In genomic region chr2:158670292-158670691, GRCh38 we compare ENCODE assay signal across 17 cellular contexts.
DNase-seq lines count a peak whose midpoint lies in the region; ATAC-seq and TF ChIP-seq lines count a peak whose summit lies in the region.
"Had no signal": no experiment of that assay in that cellular context is flagged by ENCODE, and none has a peak within 500 bp of the region (broad histone marks: within the 10 kb centered on the region; RNA-seq: fewer than 3 reads in every experiment).

No MANE protein-coding gene starts in this region.

- H3K27ac Mint-ChIP-seq in T-helper 17 cell = peak overlapping the region; percentile 21
- H3K27ac Mint-ChIP-seq: CD4-positive, alpha-beta memory T cell; GM23338; HFFc6 had no signal

- H3K36me3 Mint-ChIP-seq in T-helper 17 cell (ENCODE audit: low read depth) = peaks cover 11% of the 10 kb centered on the region

- no peaks in the 10 kb centered on the region for H3F3A ChIP-seq in smooth muscle cell (ENCODE audit: low read depth)

- TF ChIP-seq POLR2A in right lobe of liver (IDR thresholded peaks at IDR 0.05) (no peak), ovary (IDR thresholded peaks at IDR 0.05) (no peak)

- intact Hi-C loops in right lobe of liver (cut with DNase I) = no loop called here
- intact Hi-C loops in posterior vena cava (cut with DNase I) = no loop called here
- intact Hi-C loops in ovary (cut with DNase I) = no loop called here

- H3K4me1 Mint-ChIP-seq in T-helper 17 cell = peaks cover 2% of the 10 kb centered on the region
- H3K4me1 Mint-ChIP-seq: CD4-positive, alpha-beta memory T cell had no signal

- H3K9me3 ChIP-seq in T-helper 17 cell (ENCODE audit: control insufficient read depth, low read length, poor library complexity, severe bottlenecking) = no peaks in the 10 kb centered on the region
- no peaks in the 10 kb centered on the region for H3K9me3 ChIP-seq in right lobe of liver
- no peaks in the 10 kb centered on the region for H3K9me3 ChIP-seq in smooth muscle cell (replicated peaks; ENCODE audit: low read depth)
- no peaks in the 10 kb centered on the region for H3K9me3 ChIP-seq in ovary
- H3K9me3 ChIP-seq: HAP-1 had no signal

- no peaks in the 10 kb centered on the region for H3K27me3 ChIP-seq in right lobe of liver
- H3K27me3 ChIP-seq in smooth muscle cell (ENCODE audit: low read depth) = no peaks in the 10 kb centered on the region
- no peaks in the 10 kb centered on the region for H3K27me3 ChIP-seq in ovary

- H3K4me3 ChIP-seq in right lobe of liver (no peak overlapping the region), smooth muscle cell (no peak overlapping the region), ovary (no peak overlapping the region)
- H3K4me3 ChIP-seq: GM23338, HAP-1 had no signal

- H3K36me3 ChIP-seq in right lobe of liver = peaks cover 0 to 27% (median 10%) of the 10 kb centered on the region in 4 donors
- no peaks in the 10 kb centered on the region for H3K36me3 ChIP-seq in smooth muscle cell (ENCODE audit: low read depth)
- no peaks in the 10 kb centered on the region for H3K36me3 ChIP-seq in ovary

- no peak for TF ChIP-seq EP300 in ovary (IDR thresholded peaks at IDR 0.05)

- H3K4me3 Mint-ChIP-seq in T-helper 17 cell = no peak overlapping the region
- H3K4me3 Mint-ChIP-seq: CD4-positive, alpha-beta memory T cell; GM23338; HFFc6 had no signal

- no peaks in the 10 kb centered on the region for H4K20me1 ChIP-seq in smooth muscle cell (ENCODE audit: low read depth)

- no peak overlapping the region for H3K27ac ChIP-seq in right lobe of liver
- no peak overlapping the region for H3K27ac ChIP-seq in smooth muscle cell (ENCODE audit: low read depth)
- no peak overlapping the region for H3K27ac ChIP-seq in ovary

- H3K79me2 ChIP-seq in smooth muscle cell (ENCODE audit: low read depth) = no peaks in the 10 kb centered on the region

- DNase-seq in T-helper 17 cell (no peak), left lobe of liver (ENCODE audit: low spot score) (no peak), right lobe of liver (no peak), posterior vena cava (ENCODE audit: low spot score) (no peak), smooth muscle cell (lab: John Stamatoyannopoulos, UW; ENCODE audit: unreplicated experiment) (no peak), ovary (no peak)
- DNase-seq: C1 segment of cervical spinal cord; Calu3; CD4-positive, alpha-beta memory T cell; COR-L47; DMS53; DMS79 treated with DMSO at 0.1 percent for 48 hours; GF-D8; HFFc6 had no signal

- H2AFZ ChIP-seq in smooth muscle cell (ENCODE audit: low read depth) = no peak overlapping the region
- H2AFZ ChIP-seq: GM23338 had no signal

- no peak overlapping the region for H3K4me2 ChIP-seq in smooth muscle cell
- H3K4me2 ChIP-seq: GM23338 had no signal

- ATAC-seq in T-helper 17 cell (no peak), left lobe of liver (peak; percentile 77), right lobe of liver (peak; percentile 76 to 89 (median 80)), HG02623 (IDR thresholded peaks at IDR 0.05; ENCODE audit: unreplicated experiment) (no peak)
- ATAC-seq: GM23338 had no signal

- no peak overlapping the region for H3K9ac ChIP-seq in smooth muscle cell (ENCODE audit: low read depth)

- peaks cover 0 to 8% (median 0%) of the 10 kb centered on the region in 4 donors for H3K4me1 ChIP-seq in right lobe of liver
- peaks cover 5% of the 10 kb centered on the region for H3K4me1 ChIP-seq in smooth muscle cell (ENCODE audit: low read depth)
- peaks cover 6% of the 10 kb centered on the region for H3K4me1 ChIP-seq in ovary (ENCODE audit: insufficient read depth)
- H3K4me1 ChIP-seq: HAP-1 had no signal

- TF ChIP-seq CTCF in right lobe of liver (IDR thresholded peaks at IDR 0.05) (no peak), smooth muscle cell (IDR thresholded peaks at IDR 0.05; ENCODE audit: borderline replicate concordance, insufficient read depth, poor library complexity, severe bottlenecking) (no peak), ovary (IDR thresholded peaks at IDR 0.05) (no peak)

- no peaks in the 10 kb centered on the region for H3K27me3 Mint-ChIP-seq in T-helper 17 cell
- H3K27me3 Mint-ChIP-seq: CD4-positive, alpha-beta memory T cell had no signal

- 90% methylated on average over 2 of the region's 3 CpGs for WGBS in right lobe of liver (ENCODE audit: insufficient coverage, low coverage, low lambda C conversion rate, missing lambda C conversion rate)
- WGBS in smooth muscle cell (ENCODE audit: low lambda C conversion rate) = 94% methylated on average over 3 of the region's 3 CpGs
- 90 to 96% (median 96%) methylated on average over 3 of the region's 3 CpGs for WGBS in ovary, 3 donors

Comparison
In these comparisons a context has a peak if more than half of its experiments do, and no peak if none do; other contexts are left out.
1. ATAC-seq: peak in left lobe of liver (single experiment) and right lobe of liver (4 of 4); none in T-helper 17 cell (single experiment) and HG02623 (single experiment).